In the genomic region with DNA sequence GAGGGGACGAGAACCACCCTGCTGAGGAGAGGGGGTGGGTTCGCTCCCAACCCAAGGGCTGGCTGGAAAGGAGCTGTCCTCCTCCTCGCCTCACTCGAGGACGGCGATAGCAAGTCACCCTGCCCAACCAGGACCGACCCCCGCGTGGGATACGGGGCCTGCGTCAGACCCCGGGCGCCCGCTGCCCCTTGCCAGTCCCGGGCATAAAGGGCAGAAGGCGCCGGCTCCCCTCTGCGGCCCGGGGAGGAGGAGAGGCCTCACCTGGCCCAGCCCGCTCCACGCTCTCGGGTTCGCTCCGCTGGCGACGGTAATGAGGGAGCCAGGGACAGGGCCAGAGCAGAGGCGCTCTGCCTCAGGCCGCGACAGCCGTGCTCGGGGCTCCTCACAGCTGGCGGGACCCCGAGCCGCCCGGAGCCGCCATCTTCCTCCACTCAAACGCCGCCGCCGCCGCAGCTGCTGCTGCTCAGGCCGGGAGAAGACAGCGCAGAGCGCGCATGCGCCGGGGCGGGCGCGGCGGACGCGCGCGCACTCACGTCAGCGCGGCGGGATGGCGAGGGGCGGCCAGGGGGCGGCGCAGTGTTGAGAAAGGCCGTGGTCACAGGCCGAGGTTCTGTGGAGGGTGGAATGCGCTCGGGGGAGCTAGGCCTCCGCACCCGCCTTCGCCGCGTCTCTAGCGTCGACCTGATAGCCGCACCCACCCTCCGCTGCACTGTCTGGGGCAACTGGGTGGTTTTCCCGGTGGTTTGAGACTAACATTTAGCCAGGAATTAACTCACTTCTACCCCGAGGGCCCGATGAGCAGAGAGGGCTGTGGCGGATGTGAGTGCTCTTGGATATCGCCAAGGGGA, we compare ENCODE assay signal across 8 cellular contexts. TPM values are rescaled to one million over a fixed set of nuclear protein-coding genes. Genes with fewer than 3 reads are reported as not detected.
DNase-seq lines count a peak whose midpoint lies in the region; ATAC-seq, FAIRE-seq and TF ChIP-seq lines count a peak whose summit lies in the region.

TSS of gene FBXO42 (minus strand) at position 487 of the 848 bp plus-strand sequence. CDS start 37,062 bp downstream, outside the sequence.

- DNase-seq in AG08395 (ENCODE audit: low spot score) (peak; percentile 96), NCI-H2227 (lab: John Stamatoyannopoulos, UW; ENCODE audit: unreplicated experiment) (peak; percentile 97), WERI-Rb-1 (peak; percentile 91), bronchial epithelial cell (ENCODE audit: low read depth) (peak; percentile 82), iPS-NIHi7 (ENCODE audit: extremely low spot score) (peak; percentile 95), smooth muscle cell of the brain vasculature (ENCODE audit: low read depth, low spot score) (peak; percentile 81)

- peak within 1 kb of the TSS; percentile 92 for H3K27ac ChIP-seq in WERI-Rb-1

- no peaks in the 10 kb centered on the region for H3K9me3 ChIP-seq in WERI-Rb-1 (ENCODE audit: severe bottlenecking)

- no peaks in the 10 kb centered on the region; the same call in 1 of the 2 replicates for H3K36me3 ChIP-seq in WERI-Rb-1
- H3K36me3 ChIP-seq in bronchial epithelial cell (ENCODE audit: control insufficient read depth, insufficient read depth, low read length): no peaks in the 10 kb centered on the region

- H3K27me3 ChIP-seq in WERI-Rb-1 (ENCODE audit: insufficient read depth, low read depth, severe bottlenecking): no peaks in the 10 kb centered on the region
- no peaks in the 10 kb centered on the region for H3K27me3 ChIP-seq in bronchial epithelial cell (ENCODE audit: control insufficient read depth, insufficient read depth, low read length)

- no peak for FAIRE-seq in bronchial epithelial cell (lab: Jason Lieb, UNC)

- peak within 1 kb of the TSS; percentile 98 for H3K4me3 ChIP-seq in WERI-Rb-1 (ENCODE audit: low read depth, low read length)
- peak within 1 kb of the TSS; percentile 61 for H3K4me3 ChIP-seq in bronchial epithelial cell (ENCODE audit: low read depth, low read length)

- peak; percentile 62 for TF ChIP-seq CTCF in WERI-Rb-1 (IDR thresholded peaks at IDR 0.05; ENCODE audit: low read depth, low read length)
- TF ChIP-seq CTCF in bronchial epithelial cell (IDR thresholded peaks at IDR 0.05; ENCODE audit: insufficient read depth, low read length, severe bottlenecking): peak; percentile 36

- peak; percentile 91 for ATAC-seq in GM18909 (IDR thresholded peaks at IDR 0.05; ENCODE audit: poor library complexity, unreplicated experiment)
- peak; percentile 80 for ATAC-seq in HG03159 (IDR thresholded peaks at IDR 0.05; ENCODE audit: unreplicated experiment)

RNA-seq across cellular contexts. Expression of gene FBXO42, which starts in this region (rescaled TPM):
- 10.8 and 18.1 TPM in 2 replicates for total RNA-seq in bronchial epithelial cell

Comparison
In these comparisons a context has a peak if more than half of its experiments do, and no peak if none do; other contexts are left out.
1. Peak in every context shown above with its lines: DNase-seq, ATAC-seq, H3K4me3 ChIP-seq and H3K27ac ChIP-seq.